In genomic region chr14:23349156-23349845, GRCh38 we compare ENCODE assay signal across 28 cellular contexts. TPM values are rescaled to one million over a fixed set of nuclear protein-coding genes. Genes with fewer than 3 reads are reported as not detected.
DNase-seq lines count a peak whose midpoint lies in the region; TF ChIP-seq lines count a peak whose summit lies in the region.
"Had no signal": no experiment of that assay in that cellular context is flagged by ENCODE, and none has a peak within 500 bp of the region (broad histone marks: within the 10 kb centered on the region; RNA-seq: fewer than 3 reads in every experiment).

No MANE protein-coding gene starts in this region.

- peaks cover 19% of the 10 kb centered on the region for H3K27me3 Mint-ChIP-seq in neural progenitor cell (ENCODE audit: insufficient read depth, low read depth)

- H3K4me3 ChIP-seq in neural progenitor cell, result no peak overlapping the region
- H3K4me3 ChIP-seq: GM23338 had no signal

- no peak for TF ChIP-seq CTCF in GM20000 (IDR thresholded peaks at IDR 0.05; ENCODE audit: extremely low read depth, missing control alignments)
- no peak for TF ChIP-seq CTCF in neural progenitor cell (IDR thresholded peaks at IDR 0.05)

- peaks cover 23% of the 10 kb centered on the region for H3F3A ChIP-seq in neural progenitor cell (ENCODE audit: low read depth)

- no peak overlapping the region for H3K9ac ChIP-seq in neural progenitor cell
- H3K9ac ChIP-seq: KMS-11 had no signal

- DNase-seq in GM20000 (ENCODE audit: low spot score) (peak; percentile 30), islet precursor cell (peak; percentile 34), neural progenitor cell (ENCODE audit: low spot score) (no peak), RPMI8226 (no peak), superior temporal gyrus (ENCODE audit: extremely low spot score) (no peak), T-helper 2 cell (no peak)
- no peak for DNase-seq in activated effector memory CD4-positive, alpha-beta T cell treated with anti-CD3 and anti-CD28 coated beads, Interleukin-2, amount 50 U/mL, for 16 hours
- DNase-seq: Calu3; CD8-positive, alpha-beta memory T cell; DMS79 treated with DMSO at 0.1 percent for 48 hours; GF-D8; HCEC 1CT; IMR-90; MM.1S; NCI-H1417; NCI-H1694 treated with DMSO at 0.1 percent for 48 hours; NCI-H2081; NCI-H2227 treated with DMSO at 0.1 percent for 48 hours; NCI-H69; SHP77 had no signal

- peak overlapping the region; percentile 2 for H3K4me3 Mint-ChIP-seq in neural progenitor cell
- H3K4me3 Mint-ChIP-seq: B cell, GM23338 had no signal

- H2AFZ ChIP-seq in neural progenitor cell (replicated peaks), result no peak overlapping the region
- H2AFZ ChIP-seq: GM23338 had no signal

- H3K36me3 Mint-ChIP-seq in neural progenitor cell, result peaks cover 23% of the 10 kb centered on the region

- H4K20me1 ChIP-seq in neural progenitor cell (ENCODE audit: low read depth), result peaks cover 9% of the 10 kb centered on the region

- H3K27me3 ChIP-seq in neural progenitor cell, result peaks cover 9% of the 10 kb centered on the region

- no peak overlapping the region for H3K4me2 ChIP-seq in neural progenitor cell
- H3K4me2 ChIP-seq: GM23338, KMS-11 had no signal

- H3K4me1 ChIP-seq in neural progenitor cell, result peaks cover 5% of the 10 kb centered on the region

- H3K27ac Mint-ChIP-seq in neural progenitor cell, result peak overlapping the region; percentile 10
- H3K27ac Mint-ChIP-seq: B cell, GM23338 had no signal

- H3K9me3 ChIP-seq in neural progenitor cell (ENCODE audit: low read depth), result no peaks in the 10 kb centered on the region

- H3K79me2 ChIP-seq in neural progenitor cell (ENCODE audit: low read depth), result peaks cover 3% of the 10 kb centered on the region

- no peaks in the 10 kb centered on the region for H3K36me3 ChIP-seq in neural progenitor cell

- peaks cover 8% of the 10 kb centered on the region for H3K9me3 Mint-ChIP-seq in neural progenitor cell
- H3K9me3 Mint-ChIP-seq: GM23338 had no signal

- H3K4me1 Mint-ChIP-seq in neural progenitor cell, result peaks cover 24% of the 10 kb centered on the region

- no peak overlapping the region for H3K27ac ChIP-seq in neural progenitor cell
- H3K27ac ChIP-seq: C4-2B, KMS-11, RWPE1 had no signal

RNA-seq across cellular contexts. Expression of gene SLC22A17, which starts 3.4 kb away (rescaled TPM):
- 22.2 and 80.8 TPM in 2 replicates for total RNA-seq in neural progenitor cell (ENCODE audit: low replicate concordance)

RNA-seq across cellular contexts. Expression of gene EFS, which starts 15.7 kb away (rescaled TPM):
- 21.7 and 74.3 TPM in 2 replicates for total RNA-seq in neural progenitor cell (ENCODE audit: low replicate concordance)
- total RNA-seq: B cell; Calu3; CD8-positive, alpha-beta memory T cell; SK-MEL-5 had no signal

RNA-seq across cellular contexts. Expression of gene IL25, which starts 23.3 kb away (rescaled TPM):
- not detected in 2 replicates for total RNA-seq in neural progenitor cell (ENCODE audit: low replicate concordance)
- total RNA-seq: A673; B cell; Calu3; CD8-positive, alpha-beta memory T cell; GM23338; IMR-90; NCI-H460; SK-MEL-5 had no signal

RNA-seq across cellular contexts. Expression of gene CMTM5, which starts 27.5 kb away (rescaled TPM):
- total RNA-seq in neural progenitor cell (ENCODE audit: low replicate concordance), result 4.3 and 6.9 TPM in 2 replicates
- total RNA-seq: A673; B cell; Calu3; CD8-positive, alpha-beta memory T cell; IMR-90; NCI-H460; SK-MEL-5 had no signal

RNA-seq across cellular contexts. Expression of gene PABPN1, which starts 28.0 kb away (rescaled TPM):
- total RNA-seq in neural progenitor cell (ENCODE audit: low replicate concordance), result 264 and 298 TPM in 2 replicates

Comparison
In these comparisons a context has a peak if more than half of its experiments do, and no peak if none do; other contexts are left out.
1. DNase-seq: peak in GM20000 (single experiment) and islet precursor cell (single experiment); none in neural progenitor cell (single experiment), activated effector memory CD4-positive, alpha-beta T cell treated with anti-CD3 and anti-CD28 coated beads, Interleukin-2, amount 50 U/mL, for 16 hours (single experiment), RPMI8226 (single experiment), superior temporal gyrus (single experiment) and T-helper 2 cell (0 of 5).